In genomic region chr7:150631866-150632864, GRCh38 we compare ENCODE assay signal across 10 cellular contexts. TPM values are rescaled to one million over a fixed set of nuclear protein-coding genes. Genes with fewer than 3 reads are reported as not detected.
DNase-seq lines count a peak whose midpoint lies in the region; ATAC-seq and TF ChIP-seq lines count a peak whose summit lies in the region.
"Had no signal": no experiment of that assay in that cellular context is flagged by ENCODE, and none has a peak within 500 bp of the region (broad histone marks: within the 10 kb centered on the region; RNA-seq: fewer than 3 reads in every experiment).

Gene GIMAP6, minus strand, starts transcription at chr7:150632385. Its CDS starts 2,243 bp downstream, at chr7:150630142.

- peak within 1 kb of the TSS; percentile 81 for H3K4me3 Mint-ChIP-seq in endothelial cell (ENCODE audit: unreplicated experiment)

- no peaks in the 10 kb centered on the region for H3K4me1 ChIP-seq in trophoblast cell (ENCODE audit: control insufficient read depth in 1 of 2, insufficient read depth in 2 of 2, low read length in 2 of 2)

- H2AK5ac ChIP-seq in trophoblast cell (ENCODE audit: low read length): no peak within 1 kb of the TSS

- in situ Hi-C loops in GM18951 (cut with MboI; ENCODE audit: low sequenced_read_pairs, unreplicated experiment): no loop called here

- no peak within 1 kb of the TSS for H3K18ac ChIP-seq in trophoblast cell (ENCODE audit: low read length)

- H3K27ac Mint-ChIP-seq in endothelial cell (ENCODE audit: unreplicated experiment): peak within 1 kb of the TSS; percentile 80

- H3K27me3 Mint-ChIP-seq in endothelial cell (ENCODE audit: unreplicated experiment): peaks cover 4% of the 10 kb centered on the region

- H3K27ac ChIP-seq in trophoblast cell (ENCODE audit: low read depth, low read length): no peak within 1 kb of the TSS

- H3K36me3 Mint-ChIP-seq in endothelial cell (ENCODE audit: low read depth, unreplicated experiment): peaks cover 30% of the 10 kb centered on the region

- H4K8ac ChIP-seq in trophoblast cell (ENCODE audit: low read depth, low read length): no peak within 1 kb of the TSS

- H4K12ac ChIP-seq in trophoblast cell (ENCODE audit: low read depth, low read length): no peak within 1 kb of the TSS

- no peak within 1 kb of the TSS for H3K4ac ChIP-seq in trophoblast cell (ENCODE audit: low read depth, low read length)

- no peak within 1 kb of the TSS for H3K9ac ChIP-seq in trophoblast cell (ENCODE audit: low read length)

- no peak within 1 kb of the TSS for H4K91ac ChIP-seq in trophoblast cell (ENCODE audit: low read depth, low read length)

- no CpG with 5 or more reads among the region's 9 CpGs for WGBS in trophoblast cell (ENCODE audit: extremely low coverage, insufficient coverage, insufficient read length)

- H2BK5ac ChIP-seq in trophoblast cell (ENCODE audit: low read depth, low read length, poor library complexity): no peak within 1 kb of the TSS

- H3K79me2 ChIP-seq in trophoblast cell (ENCODE audit: control insufficient read depth, insufficient read depth, low read length, poor library complexity): no peaks in the 10 kb centered on the region

- H2BK12ac ChIP-seq in trophoblast cell (ENCODE audit: low read length): no peak within 1 kb of the TSS

- H3K14ac ChIP-seq in trophoblast cell (ENCODE audit: low read length): no peak within 1 kb of the TSS

- TF ChIP-seq CTCF in endothelial cell (IDR thresholded peaks at IDR 0.05; ENCODE audit: unreplicated experiment): no peak

- H3K4me3 ChIP-seq in trophoblast cell (ENCODE audit: low read depth, low read length): no peak within 1 kb of the TSS

- peaks cover 30% of the 10 kb centered on the region for H3K4me1 Mint-ChIP-seq in endothelial cell (ENCODE audit: unreplicated experiment)

- peak; percentile 32 for DNase-seq in activated CD4-positive, alpha-beta T cell treated with anti-CD3 and anti-CD28 coated beads for 1 hour
- DNase-seq in endothelial cell (ENCODE audit: low spot score): no peak
- DNase-seq in stimulated activated CD4-positive, alpha-beta T cell treated with anti-CD3 and anti-CD28 coated beads, Interleukin-1b, Interleukin-23, amount 100 ng/mL, for 4 hours (ENCODE audit: low read depth in 2 of 2): peak; percentile 16 to 25
- no peak for DNase-seq in superior temporal gyrus (ENCODE audit: extremely low spot score)
- no peak for DNase-seq in NCI-H510A treated with DMSO at 0.1 percent for 48 hours (lab: John Stamatoyannopoulos, UW)
- no peak for DNase-seq in trophoblast cell

- no peaks in the 10 kb centered on the region for H3K36me3 ChIP-seq in trophoblast cell (ENCODE audit: control insufficient read depth in 1 of 2, insufficient read depth in 2 of 2, low read length in 2 of 2)

- H3K4me2 ChIP-seq in trophoblast cell (ENCODE audit: low read length): no peak within 1 kb of the TSS

- H3K9me3 Mint-ChIP-seq in endothelial cell (ENCODE audit: unreplicated experiment): no peaks in the 10 kb centered on the region

- ATAC-seq in HG03108 (IDR thresholded peaks at IDR 0.05; ENCODE audit: unreplicated experiment): peak; percentile 83
- ATAC-seq: Panc1 had no signal

- no peaks in the 10 kb centered on the region for H3K27me3 ChIP-seq in trophoblast cell (ENCODE audit: insufficient read depth, low read length)

- peak; percentile 42 for TF ChIP-seq POLR2A in GM18951 (IDR thresholded peaks at IDR 0.05; ENCODE audit: extremely low read depth, insufficient read depth, insufficient read length)

- H2AFZ ChIP-seq in trophoblast cell (ENCODE audit: insufficient read depth, low read length, poor library complexity): no peak within 1 kb of the TSS

- no peak within 1 kb of the TSS for H2BK120ac ChIP-seq in trophoblast cell (ENCODE audit: insufficient read depth, low read length, poor library complexity)

- H3K9me3 ChIP-seq in trophoblast cell (ENCODE audit: insufficient read depth, low read depth, low read length): peaks cover 3% of the 10 kb centered on the region

- H3K79me1 ChIP-seq in trophoblast cell (ENCODE audit: low read length): no peaks in the 10 kb centered on the region

- no peak within 1 kb of the TSS for H3K23ac ChIP-seq in trophoblast cell (ENCODE audit: low read length)

RNA-seq across cellular contexts. Expression of gene GIMAP6, which starts in this region (rescaled TPM):
- 47.7 TPM for total RNA-seq in endothelial cell (ENCODE audit: unreplicated experiment)
- polyA plus RNA-seq in trophoblast cell (2013): not detected in 2 replicates
- polyA plus RNA-seq: neural cell had no signal

Comparison
In these comparisons a context has a peak if more than half of its experiments do, and no peak if none do; other contexts are left out.
1. DNase-seq: peak in activated CD4-positive, alpha-beta T cell treated with anti-CD3 and anti-CD28 coated beads for 1 hour (single experiment) and stimulated activated CD4-positive, alpha-beta T cell treated with anti-CD3 and anti-CD28 coated beads, Interleukin-1b, Interleukin-23, amount 100 ng/mL, for 4 hours (2 of 2); none in endothelial cell (single experiment), superior temporal gyrus (single experiment), NCI-H510A treated with DMSO at 0.1 percent for 48 hours (single experiment) and trophoblast cell (0 of 2).